20 cellular contexts compared by ENCODE assay signal in genomic region chr17:35152741-35153140, GRCh38. TPM values are rescaled to one million over a fixed set of nuclear protein-coding genes. Genes with fewer than 3 reads are reported as not detected.
DNase-seq lines count a peak whose midpoint lies in the region; ATAC-seq and TF ChIP-seq lines count a peak whose summit lies in the region.
"Had no signal": no experiment of that assay in that cellular context is flagged by ENCODE, and none has a peak within 500 bp of the region (broad histone marks: within the 10 kb centered on the region; RNA-seq: fewer than 3 reads in every experiment).

No MANE protein-coding gene starts in this region.

- H4K20me1 ChIP-seq in PC-3 (ENCODE audit: low read length) = no peaks in the 10 kb centered on the region
- H4K20me1 ChIP-seq in hepatocyte (ENCODE audit: insufficient read depth, poor library complexity, severe bottlenecking) = no peaks in the 10 kb centered on the region
- H4K20me1 ChIP-seq in osteoblast (ENCODE audit: insufficient read depth, low read length) = no peaks in the 10 kb centered on the region

- H3K9me2 ChIP-seq in PC-3 (replicated peaks; ENCODE audit: low read length) (no peaks in the 10 kb centered on the region), hepatocyte (replicated peaks; ENCODE audit: insufficient read depth) (no peaks in the 10 kb centered on the region)

- H3K27ac ChIP-seq in PC-3 (ENCODE audit: low read length) (no peak overlapping the region), hepatocyte (peak overlapping the region; percentile 14), osteoblast (ENCODE audit: low read depth, low read length) (no peak overlapping the region)
- H3K27ac ChIP-seq: GM23248 had no signal

- POLR2A ChIA-PET in PC-3 (lab: Charles Lee; ENCODE audit: unreplicated experiment) = no interaction called here

- H2AFZ ChIP-seq in PC-3 (ENCODE audit: low read length) (no peak overlapping the region), hepatocyte (no peak overlapping the region), osteoblast (ENCODE audit: low read length) (no peak overlapping the region)
- H2AFZ ChIP-seq: GM23248 had no signal

- H3K9ac ChIP-seq in PC-3 (ENCODE audit: low read length) = no peak overlapping the region
- H3K9ac ChIP-seq: GM23248 had no signal

- H3K79me2 ChIP-seq in PC-3 (ENCODE audit: low read length) (no peaks in the 10 kb centered on the region), hepatocyte (no peaks in the 10 kb centered on the region), osteoblast (ENCODE audit: insufficient read depth, low read length) (no peaks in the 10 kb centered on the region)

- H3K36me3 ChIP-seq in PC-3 (ENCODE audit: low read depth, low read length) = no peaks in the 10 kb centered on the region
- no peaks in the 10 kb centered on the region for H3K36me3 ChIP-seq in hepatocyte (replicated peaks; ENCODE audit: insufficient read depth, low read depth)
- H3K36me3 ChIP-seq in osteoblast (ENCODE audit: insufficient read depth, low read length) = no peaks in the 10 kb centered on the region

- H3K4me1 ChIP-seq in PC-3 (ENCODE audit: insufficient read depth, low read length) = 0 out of 2 replicates have a peak, but pooled peaks cover 4% of the 10 kb centered on the region
- H3K4me1 ChIP-seq in hepatocyte (ENCODE audit: insufficient read depth) = peaks cover 3% of the 10 kb centered on the region
- H3K4me1 ChIP-seq in osteoblast (ENCODE audit: insufficient read depth, low read length) = no peaks in the 10 kb centered on the region

- intact Hi-C loops in PC-3 (cut with micrococcal nuclease) = no loop called here

- no peak overlapping the region for H3K4me3 ChIP-seq in PC-3 (ENCODE audit: low read length)
- no peak overlapping the region for H3K4me3 ChIP-seq in hepatocyte
- no peak overlapping the region for H3K4me3 ChIP-seq in osteoblast (ENCODE audit: insufficient read depth, low read length)
- H3K4me3 ChIP-seq: GM23248 had no signal

- no peaks in the 10 kb centered on the region for H3K27me3 ChIP-seq in PC-3 (ENCODE audit: low read length)
- no peaks in the 10 kb centered on the region for H3K27me3 ChIP-seq in hepatocyte
- H3K27me3 ChIP-seq in osteoblast (ENCODE audit: insufficient read depth, low read length) = peaks cover 9% of the 10 kb centered on the region

- no TSS peak for BruUV-seq in PC-3 (replicated peaks; lab: Mats Ljungman, UMichigan)

- H3K4me2 ChIP-seq in PC-3 (ENCODE audit: low read length) (no peak overlapping the region), hepatocyte (no peak overlapping the region), osteoblast (ENCODE audit: insufficient read depth, low read length) (no peak overlapping the region)

- CTCF ChIA-PET in PC-3 (lab: Charles Lee) = no interaction called here

- no peaks in the 10 kb centered on the region for H3F3A ChIP-seq in PC-3 (ENCODE audit: low read length, unreplicated experiment)

- H3K9me3 ChIP-seq in PC-3 (ENCODE audit: low read length) (no peaks in the 10 kb centered on the region), hepatocyte (ENCODE audit: low read depth) (no peaks in the 10 kb centered on the region), osteoblast (ENCODE audit: low read depth, low read length) (no peaks in the 10 kb centered on the region)

- WGBS in hepatocyte (ENCODE audit: low lambda C conversion rate, missing lambda C conversion rate) = 61% methylated on average over 10 of the region's 10 CpGs

- no peak for TF ChIP-seq CTCF in PC-3 (conservative IDR thresholded peaks at IDR 0.05; ENCODE audit: low read depth, low read length)
- TF ChIP-seq CTCF in hepatocyte (IDR thresholded peaks at IDR 0.05; ENCODE audit: poor library complexity) = no peak
- TF ChIP-seq CTCF in osteoblast (IDR thresholded peaks at IDR 0.05; ENCODE audit: extremely low read depth, low read depth, low read length) = no peak

- DNase-seq in PC-3 (peak; percentile 6), hepatocyte (ENCODE audit: low spot score) (no peak), osteoblast (ENCODE audit: insufficient read length, low spot score, missing footprints) (peak; percentile 72), GDM1 (lab: John Stamatoyannopoulos, UW) (no peak)
- DNase-seq: C1 segment of cervical spinal cord; Calu3; CD4-positive, alpha-beta memory T cell; COR-L47; DMS79; EL; GF-D8; GM23248; H7; HCEC 1CT had no signal

- no peak for ATAC-seq in PC-3
- no peak for ATAC-seq in GM18520 (IDR thresholded peaks at IDR 0.05; ENCODE audit: unreplicated experiment)
- no peak for ATAC-seq in GM19328 (IDR thresholded peaks at IDR 0.05; ENCODE audit: unreplicated experiment)

RNA-seq across cellular contexts. Expression of gene UNC45B, which starts 5.1 kb away (rescaled TPM):
- total RNA-seq in PC-3 (2014; rRNA removed) (not detected in 2 replicates), hepatocyte (0.20 TPM in 1 of 2 replicates, not detected in the other), osteoblast (not detected in 2 replicates)
- not detected in 2 replicates for polyA plus RNA-seq in hepatocyte
- total RNA-seq: A172, A673, Calu3, GM23248 had no signal
- polyA plus RNA-seq: BJ, GM23248 had no signal

RNA-seq across cellular contexts. Expression of gene NLE1, which starts 10.6 kb away (rescaled TPM):
- total RNA-seq in PC-3 (2014; rRNA removed) = 18.6 and 33.5 TPM in 2 replicates
- 10.9 and 12.7 TPM in 2 replicates for total RNA-seq in hepatocyte
- 3.9 and 6.7 TPM in 2 replicates for polyA plus RNA-seq in hepatocyte
- 13.3 and 15.6 TPM in 2 replicates for total RNA-seq in osteoblast

RNA-seq across cellular contexts. Expression of gene FNDC8, which starts 31.3 kb away (rescaled TPM):
- total RNA-seq in PC-3 (2014; rRNA removed) (not detected in 2 replicates), hepatocyte (not detected in 2 replicates), osteoblast (not detected in 2 replicates)
- not detected in 2 replicates for polyA plus RNA-seq in hepatocyte
- total RNA-seq: A172; A673; Calu3; CD4-positive, alpha-beta memory T cell; GM23248; H1 had no signal
- polyA plus RNA-seq: BJ; CD4-positive, alpha-beta memory T cell; GM23248; H1 had no signal

RNA-seq across cellular contexts. Expression of gene RAD51D, which starts 33.1 kb away (rescaled TPM):
- total RNA-seq in PC-3 (2014; rRNA removed) (10.7 and 16.5 TPM in 2 replicates), hepatocyte (4.8 and 7.1 TPM in 2 replicates), osteoblast (14.8 and 19.7 TPM in 2 replicates)
- 9.5 and 9.9 TPM in 2 replicates for polyA plus RNA-seq in hepatocyte

RNA-seq across cellular contexts. Expression of gene SLC35G3, which starts 41.5 kb away (rescaled TPM):
- total RNA-seq in PC-3 (2014; rRNA removed) = not detected in 2 replicates
- total RNA-seq in hepatocyte = not detected in 2 replicates
- not detected in 2 replicates for polyA plus RNA-seq in hepatocyte
- not detected in 2 replicates for total RNA-seq in osteoblast
- total RNA-seq: A172; A673; Calu3; CD4-positive, alpha-beta memory T cell; GM23248; H1; H7 had no signal
- polyA plus RNA-seq: BJ, GM23248, H1 had no signal

Comparison
In these comparisons a context has a peak if more than half of its experiments do, and no peak if none do; other contexts are left out.
1. DNase-seq: peak in PC-3 (single experiment) and osteoblast (single experiment); none in hepatocyte (single experiment) and GDM1 (single experiment).